14 cellular contexts compared by ENCODE assay signal in the genomic region with DNA sequence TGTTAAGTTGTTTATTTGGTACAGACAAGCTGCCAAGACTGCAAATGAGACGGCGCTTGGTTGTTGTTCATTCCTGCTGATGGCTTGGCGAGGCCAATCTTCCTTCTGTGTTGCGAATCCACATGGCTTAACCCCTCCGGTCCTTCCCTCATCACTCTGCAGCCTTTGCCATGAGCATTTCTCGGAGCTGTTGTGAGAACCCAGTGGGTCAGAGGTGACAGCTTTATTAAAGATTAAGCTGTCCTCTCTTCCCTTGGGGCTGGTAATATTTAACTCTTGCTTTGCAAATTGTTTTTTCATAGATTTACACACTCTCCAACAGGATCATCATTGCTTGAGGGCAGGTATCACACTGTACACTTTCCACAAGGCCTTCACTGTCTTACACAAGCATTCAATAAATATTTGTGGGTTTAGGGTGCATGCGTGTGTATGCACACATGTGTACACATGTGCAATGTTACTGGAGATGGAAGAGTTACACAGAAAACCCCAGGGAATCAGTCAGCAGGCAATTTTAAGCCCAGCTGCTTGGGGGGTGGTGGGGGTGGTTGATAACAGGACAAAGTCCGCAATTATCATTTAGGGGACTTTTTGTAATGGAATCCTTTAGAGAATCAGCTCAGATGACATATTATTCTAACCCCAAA. TPM values are rescaled to one million over a fixed set of nuclear protein-coding genes. Genes with fewer than 3 reads are reported as not detected.
A peak's percentile ranks its signal among the peaks of the same experiment; 100 is the strongest.
DNase-seq lines count a peak whose midpoint lies in the region; ATAC-seq and TF ChIP-seq lines count a peak whose summit lies in the region.
"Had no signal": no experiment of that assay in that cellular context is flagged by ENCODE, and none has a peak within 500 bp of the region (broad histone marks: within the 10 kb centered on the region; RNA-seq: fewer than 3 reads in every experiment).

No MANE protein-coding gene starts in this region.

- TF ChIP-seq CTCF in omental fat pad (IDR thresholded peaks at IDR 0.05), result no peak

- POLR2A ChIA-PET in HEK293T (lab: Yijun Ruan, JAX), result no interaction called here

- peak; percentile 11 for ATAC-seq in HG02763 (IDR thresholded peaks at IDR 0.05; ENCODE audit: unreplicated experiment)
- no peak for ATAC-seq in omental fat pad (ENCODE audit: low FRiP score)

- DNase-seq in Ammon's horn (ENCODE audit: low spot score) (peak; percentile 83), ecto neural progenitor cell (ENCODE audit: low spot score) (peak; percentile 45), midbrain (lab: John Stamatoyannopoulos, UW) (peak; percentile 33), omental fat pad (ENCODE audit: low spot score) (no peak), HEK293T (ENCODE audit: extremely low spot score) (no peak), GDM1 (lab: John Stamatoyannopoulos, UW) (no peak), NCI-H1930 (lab: John Stamatoyannopoulos, UW) (no peak)
- DNase-seq: activated CD4-positive, alpha-beta memory T cell treated with anti-CD3 and anti-CD28 coated beads, Interleukin-2, amount 10 ng/mL, durations not matched to agents 7 days and 5 days; KG1; NCI-H2029; NK-92 treated with Interleukin-12 subunit alpha and Interleukin-12 subunit beta, amount 100 ng/mL, for 24 hours had no signal

- CTCF ChIA-PET in HEK293T (lab: Yijun Ruan, JAX), result interaction anchor here (0.7 kb wide), 1 partner anchor 15 kb away, joined by 3 read pairs; no protein-coding TSS in a partner anchor

TF ChIP-seq in HEK293T, 16 proteins besides CTCF, POLR2A, EP300 and RAD21:
- TF ChIP-seq LEF1 (IDR thresholded peaks at IDR 0.05; ENCODE audit: borderline replicate concordance) (no peak), FOXK2 (IDR thresholded peaks at IDR 0.05) (no peak), FOXA1 (IDR thresholded peaks at IDR 0.05) (no peak), L3MBTL2 (conservative IDR thresholded peaks at IDR 0.05) (no peak), TARDBP (IDR thresholded peaks at IDR 0.05) (no peak), FOXM1 (IDR thresholded peaks at IDR 0.05; ENCODE audit: borderline replicate concordance) (no peak), ELF4 (IDR thresholded peaks at IDR 0.05) (no peak), SP1 (IDR thresholded peaks at IDR 0.05) (no peak), CTBP1 (IDR thresholded peaks at IDR 0.05; ENCODE audit: borderline replicate concordance) (no peak), BHLHE40 (IDR thresholded peaks at IDR 0.05; ENCODE audit: borderline replicate concordance) (no peak), HDGF (IDR thresholded peaks at IDR 0.05; ENCODE audit: borderline replicate concordance) (no peak), NFRKB (IDR thresholded peaks at IDR 0.05) (no peak), ZNF384 (IDR thresholded peaks at IDR 0.05) (no peak), SUZ12 (IDR thresholded peaks at IDR 0.05) (no peak), ARNT (IDR thresholded peaks at IDR 0.05) (no peak)
- TF ChIP-seq, protein P1, sequence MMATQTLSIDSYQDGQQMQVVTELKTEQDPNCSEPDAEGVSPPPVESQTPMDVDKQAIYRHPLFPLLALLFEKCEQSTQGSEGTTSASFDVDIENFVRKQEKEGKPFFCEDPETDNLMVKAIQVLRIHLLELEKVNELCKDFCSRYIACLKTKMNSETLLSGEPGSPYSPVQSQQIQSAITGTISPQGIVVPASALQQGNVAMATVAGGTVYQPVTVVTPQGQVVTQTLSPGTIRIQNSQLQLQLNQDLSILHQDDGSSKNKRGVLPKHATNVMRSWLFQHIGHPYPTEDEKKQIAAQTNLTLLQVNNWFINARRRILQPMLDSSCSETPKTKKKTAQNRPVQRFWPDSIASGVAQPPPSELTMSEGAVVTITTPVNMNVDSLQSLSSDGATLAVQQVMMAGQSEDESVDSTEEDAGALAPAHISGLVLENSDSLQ (IDR thresholded peaks at IDR 0.05), result no peak
TF ChIP-seq in HEK293T: peak in this region for 0.

RNA-seq across cellular contexts. Expression of a gene that starts 27.7 kb away (rescaled TPM):
- total RNA-seq in omental fat pad, result under 1 TPM in 1 of 4 donors, not detected in 3; 0.79 TPM
- total RNA-seq: activated CD4-positive, alpha-beta memory T cell treated with anti-CD3 and anti-CD28 coated beads, Interleukin-2, amount 10 ng/mL, durations not matched to agents 7 days and 5 days; activated T-helper 2 cell treated with anti-CD3 and anti-CD28 coated beads, Interferon-gamma antibody, Interleukin-2, Interleukin-4, amounts not matched to agents 10 μg/mL and 5 μg/mL and 100 μg/mL, durations not matched to agents 14 hours and 24 hours and 36 hours; vagina had no signal

Comparison
In these comparisons a context has a peak if more than half of its experiments do, and no peak if none do; other contexts are left out.
1. DNase-seq: peak in Ammon's horn (single experiment), ecto neural progenitor cell (single experiment) and midbrain (single experiment); none in omental fat pad (single experiment), HEK293T (single experiment), GDM1 (single experiment) and NCI-H1930 (0 of 2).